Comparison of ENCODE assay signal across 14 cellular contexts in genomic region chr9:121840838-121841760, GRCh38.
A peak's percentile ranks its signal among the peaks of the same experiment; 100 is the strongest.
DNase-seq lines count a peak whose midpoint lies in the region; ATAC-seq and TF ChIP-seq lines count a peak whose summit lies in the region.
"Had no signal": no experiment of that assay in that cellular context is flagged by ENCODE, and none has a peak within 500 bp of the region (broad histone marks: within the 10 kb centered on the region; RNA-seq: fewer than 3 reads in every experiment).

No MANE protein-coding gene starts in this region.

- H3K36me3 Mint-ChIP-seq in activated naive CD4-positive, alpha-beta T cell treated with anti-CD3 and anti-CD28 coated beads for 36 hours (ENCODE audit: low read depth): no peaks in the 10 kb centered on the region
- H3K36me3 Mint-ChIP-seq in activated naive CD8-positive, alpha-beta T cell treated with anti-CD3 and anti-CD28 coated beads, Interleukin-2, amount 10 ng/mL, durations not matched to agents 7 days and 5 days: no peaks in the 10 kb centered on the region

- H3K36me3 ChIP-seq in upper lobe of right lung: no peaks in the 10 kb centered on the region
- H3K36me3 ChIP-seq: breast epithelium had no signal

- H3K9me3 Mint-ChIP-seq in activated naive CD4-positive, alpha-beta T cell treated with anti-CD3 and anti-CD28 coated beads for 36 hours: no peaks in the 10 kb centered on the region
- H3K9me3 Mint-ChIP-seq in activated naive CD8-positive, alpha-beta T cell treated with anti-CD3 and anti-CD28 coated beads, Interleukin-2, amount 10 ng/mL, durations not matched to agents 7 days and 5 days: peaks cover 7% of the 10 kb centered on the region
- H3K9me3 Mint-ChIP-seq: natural killer cell treated with Interleukin-12 subunit alpha and Interleukin-12 subunit beta and Interleukin-15 and Interleukin-18, amount 100 ng/mL, for 72 hours had no signal

- H3K27ac ChIP-seq in upper lobe of right lung: no peak overlapping the region
- H3K27ac ChIP-seq: breast epithelium had no signal

- H3K4me3 Mint-ChIP-seq in activated naive CD4-positive, alpha-beta T cell treated with anti-CD3 and anti-CD28 coated beads for 36 hours: no peak overlapping the region
- H3K4me3 Mint-ChIP-seq in activated naive CD8-positive, alpha-beta T cell treated with anti-CD3 and anti-CD28 coated beads, Interleukin-2, amount 10 ng/mL, durations not matched to agents 7 days and 5 days: no peak overlapping the region
- H3K4me3 Mint-ChIP-seq: natural killer cell treated with Interleukin-12 subunit alpha and Interleukin-12 subunit beta and Interleukin-15 and Interleukin-18, amount 100 ng/mL, for 72 hours had no signal

- POLR2A ChIA-PET in activated naive CD8-positive, alpha-beta T cell treated with anti-CD3 and anti-CD28 coated beads, Interleukin-2, amount 10 ng/mL, durations not matched to agents 7 days and 5 days (lab: Charles Lee): no interaction called here

- intact Hi-C loops in activated naive CD4-positive, alpha-beta T cell treated with anti-CD3 and anti-CD28 coated beads for 36 hours (cut with micrococcal nuclease): loop anchor here (10.0 kb wide), 1 partner anchor 154 kb away; no protein-coding TSS in a partner anchor
- intact Hi-C loops in upper lobe of right lung (cut with DNase I): no loop called here

- no peak for TF ChIP-seq CTCF in upper lobe of right lung (IDR thresholded peaks at IDR 0.05)

- H3K27me3 ChIP-seq in upper lobe of right lung: no peaks in the 10 kb centered on the region
- H3K27me3 ChIP-seq: breast epithelium had no signal

- ATAC-seq in activated naive CD8-positive, alpha-beta T cell treated with anti-CD3 and anti-CD28 coated beads, Interleukin-2, amount 10 ng/mL, durations not matched to agents 7 days and 5 days (ENCODE audit: low read depth): peak; percentile 35
- ATAC-seq in upper lobe of right lung (no peak), HG03565 (IDR thresholded peaks at IDR 0.05; ENCODE audit: unreplicated experiment) (no peak), GM18520 (IDR thresholded peaks at IDR 0.05; ENCODE audit: unreplicated experiment) (no peak)
- ATAC-seq: natural killer cell treated with Interleukin-12 subunit alpha and Interleukin-12 subunit beta and Interleukin-15 and Interleukin-18, amount 100 ng/mL, for 72 hours; PC-3 had no signal

- CTCF ChIA-PET in activated naive CD4-positive, alpha-beta T cell treated with anti-CD3 and anti-CD28 coated beads for 36 hours (lab: Charles Lee): no interaction called here

- no peaks in the 10 kb centered on the region for H3K4me1 ChIP-seq in upper lobe of right lung
- H3K4me1 ChIP-seq: breast epithelium had no signal

- DNase-seq in activated naive CD4-positive, alpha-beta T cell treated with anti-CD3 and anti-CD28 coated beads for 36 hours: peak; percentile 28
- DNase-seq in activated naive CD4-positive, alpha-beta T cell treated with anti-CD3 and anti-CD28 coated beads, Interleukin-2, amount 50 U/mL, for 16 hours: no peak
- no peak for DNase-seq in activated naive CD8-positive, alpha-beta T cell treated with anti-CD3 and anti-CD28 coated beads, Interleukin-2, amount 10 ng/mL, durations not matched to agents 7 days and 5 days
- DNase-seq in myocyte (ENCODE audit: low read depth) (peak; percentile 47), upper lobe of right lung (peak; percentile 34), medulla oblongata (ENCODE audit: extremely low spot score) (no peak)
- DNase-seq: activated CD4-positive, CD25-positive, alpha-beta regulatory T cell; activated gamma-delta T cell; PC-3; SW 1271 had no signal

- H3K4me1 Mint-ChIP-seq in activated naive CD4-positive, alpha-beta T cell treated with anti-CD3 and anti-CD28 coated beads for 36 hours (ENCODE audit: low read depth): peaks cover 14% of the 10 kb centered on the region
- H3K4me1 Mint-ChIP-seq in activated naive CD8-positive, alpha-beta T cell treated with anti-CD3 and anti-CD28 coated beads, Interleukin-2, amount 10 ng/mL, durations not matched to agents 7 days and 5 days: peaks cover 14% of the 10 kb centered on the region

- H3K4me3 ChIP-seq in upper lobe of right lung: no peak overlapping the region
- H3K4me3 ChIP-seq: breast epithelium had no signal

- peaks cover 3% of the 10 kb centered on the region for H3K27me3 Mint-ChIP-seq in activated naive CD4-positive, alpha-beta T cell treated with anti-CD3 and anti-CD28 coated beads for 36 hours (ENCODE audit: low read depth)
- peaks cover 10% of the 10 kb centered on the region for H3K27me3 Mint-ChIP-seq in activated naive CD8-positive, alpha-beta T cell treated with anti-CD3 and anti-CD28 coated beads, Interleukin-2, amount 10 ng/mL, durations not matched to agents 7 days and 5 days

- H3K9me3 ChIP-seq in upper lobe of right lung: no peaks in the 10 kb centered on the region
- H3K9me3 ChIP-seq: breast epithelium had no signal

- no peak overlapping the region for H3K27ac Mint-ChIP-seq in activated naive CD4-positive, alpha-beta T cell treated with anti-CD3 and anti-CD28 coated beads for 36 hours
- no peak overlapping the region for H3K27ac Mint-ChIP-seq in activated naive CD8-positive, alpha-beta T cell treated with anti-CD3 and anti-CD28 coated beads, Interleukin-2, amount 10 ng/mL, durations not matched to agents 7 days and 5 days
- H3K27ac Mint-ChIP-seq: natural killer cell treated with Interleukin-12 subunit alpha and Interleukin-12 subunit beta and Interleukin-15 and Interleukin-18, amount 100 ng/mL, for 72 hours had no signal

Comparison
In these comparisons a context has a peak if more than half of its experiments do, and no peak if none do; other contexts are left out.
1. DNase-seq: peak in activated naive CD4-positive, alpha-beta T cell treated with anti-CD3 and anti-CD28 coated beads for 36 hours (single experiment), myocyte (single experiment) and upper lobe of right lung (single experiment); none in activated naive CD4-positive, alpha-beta T cell treated with anti-CD3 and anti-CD28 coated beads, Interleukin-2, amount 50 U/mL, for 16 hours (single experiment), activated naive CD8-positive, alpha-beta T cell treated with anti-CD3 and anti-CD28 coated beads, Interleukin-2, amount 10 ng/mL, durations not matched to agents 7 days and 5 days (single experiment) and medulla oblongata (single experiment).